8 cellular contexts compared by ENCODE assay signal in genomic region chr2:98757904-98758421, GRCh38. TPM values are rescaled to one million over a fixed set of nuclear protein-coding genes. Genes with fewer than 3 reads are reported as not detected.
DNase-seq lines count a peak whose midpoint lies in the region; ATAC-seq and TF ChIP-seq lines count a peak whose summit lies in the region.

No MANE protein-coding gene starts in this region.

- no peak overlapping the region for H3K4me3 ChIP-seq in AG04450 (ENCODE audit: low read depth, low read length)
- peak overlapping the region in 3 of 4 donors; percentile 6 to 24 (median 7) for H3K4me3 ChIP-seq in Peyer's patch
- H3K4me3 ChIP-seq in left ventricle myocardium inferior: peak overlapping the region; percentile 15

- peak overlapping the region; percentile 89 for H3K27ac Mint-ChIP-seq in activated naive CD8-positive, alpha-beta T cell treated with anti-CD3 and anti-CD28 coated beads for 36 hours

- H3K36me3 Mint-ChIP-seq in activated naive CD8-positive, alpha-beta T cell treated with anti-CD3 and anti-CD28 coated beads for 36 hours: no peaks in the 10 kb centered on the region

- H3K36me3 ChIP-seq in Peyer's patch (no peaks in the 10 kb centered on the region), left ventricle myocardium inferior (no peaks in the 10 kb centered on the region)

- CTCF ChIA-PET in AG04450 (lab: Charles Lee): no interaction called here

- POLR2A ChIA-PET in AG04450 (lab: Yijun Ruan, JAX): no interaction called here

- H3K4me1 Mint-ChIP-seq in activated naive CD8-positive, alpha-beta T cell treated with anti-CD3 and anti-CD28 coated beads for 36 hours: peaks cover 48% of the 10 kb centered on the region

- no peaks in the 10 kb centered on the region for H3K9me3 ChIP-seq in AG04450 (ENCODE audit: control insufficient read depth, insufficient read depth, low read length)
- H3K9me3 ChIP-seq in Peyer's patch: no peaks in the 10 kb centered on the region
- H3K9me3 ChIP-seq in left ventricle myocardium inferior (replicated peaks): no peaks in the 10 kb centered on the region

- TF ChIP-seq POLR2A in Peyer's patch (IDR thresholded peaks at IDR 0.05): no peak

- no peaks in the 10 kb centered on the region for H3K27me3 Mint-ChIP-seq in activated naive CD8-positive, alpha-beta T cell treated with anti-CD3 and anti-CD28 coated beads for 36 hours

- H3K4me3 Mint-ChIP-seq in activated naive CD8-positive, alpha-beta T cell treated with anti-CD3 and anti-CD28 coated beads for 36 hours: peak overlapping the region; percentile 66

- ATAC-seq in GM18873 (IDR thresholded peaks at IDR 0.05; ENCODE audit: low FRiP score, unreplicated experiment): peak; percentile 80
- ATAC-seq in HG03135 (IDR thresholded peaks at IDR 0.05; ENCODE audit: unreplicated experiment): peak; percentile 80

- intact Hi-C loops in left ventricle myocardium inferior (cut with micrococcal nuclease): no loop called here

- peaks cover 2% of the 10 kb centered on the region for H3K9me3 Mint-ChIP-seq in activated naive CD8-positive, alpha-beta T cell treated with anti-CD3 and anti-CD28 coated beads for 36 hours

- peaks cover 12% of the 10 kb centered on the region for H3K27me3 ChIP-seq in AG04450 (ENCODE audit: control insufficient read depth, insufficient read depth, low read length)
- H3K27me3 ChIP-seq in Peyer's patch: no peaks in the 10 kb centered on the region
- H3K27me3 ChIP-seq in left ventricle myocardium inferior (ENCODE audit: low read depth): peaks cover 5% of the 10 kb centered on the region

- peak; percentile 10 for DNase-seq in AG04450 (ENCODE audit: low read depth, low spot score)
- peak; percentile 60 to 91 (median 83) for DNase-seq in Peyer's patch
- DNase-seq in activated naive CD8-positive, alpha-beta T cell treated with anti-CD3 and anti-CD28 coated beads for 36 hours: peak; percentile 34
- peak; percentile 57 for DNase-seq in left ventricle myocardium inferior
- DNase-seq in stimulated activated CD4-positive, alpha-beta T cell treated with anti-CD3 and anti-CD28 coated beads, Interleukin-4, amount 100 ng/mL, for 24 hours: peak; percentile 50
- no peak for DNase-seq in NCI-H2107 treated with DMSO at 0.1 percent for 48 hours (lab: John Stamatoyannopoulos, UW; ENCODE audit: unreplicated experiment)

- no peak for TF ChIP-seq CTCF in AG04450 (IDR thresholded peaks at IDR 0.05; ENCODE audit: low read depth, low read length)
- peak in 2 of 6 experiments; percentile 5 to 15 for TF ChIP-seq CTCF in Peyer's patch (IDR thresholded peaks at IDR 0.05)
- no peak for TF ChIP-seq CTCF in left ventricle myocardium inferior (IDR thresholded peaks at IDR 0.05; ENCODE audit: borderline replicate concordance)

- H3K27ac ChIP-seq in AG04450 (ENCODE audit: low read depth, low read length) (no peak overlapping the region), Peyer's patch (peak overlapping the region; percentile 60 to 75 (median 66)), left ventricle myocardium inferior (replicated peaks) (peak overlapping the region; percentile 75)

- H3K4me1 ChIP-seq in Peyer's patch: peaks cover 0 to 16% (median 13%) of the 10 kb centered on the region in 4 donors
- H3K4me1 ChIP-seq in left ventricle myocardium inferior: peaks cover 30% of the 10 kb centered on the region

RNA-seq across cellular contexts. Expression of gene MGAT4A, which starts 27.0 kb away (rescaled TPM):
- 0.04 TPM in 1 of 2 replicates, not detected in the other for polyA plus RNA-seq in AG04450 (2011; rRNA removed)
- polyA minus RNA-seq in AG04450 (2011; rRNA and poly(A)+ RNA removed): 0.04 and 0.05 TPM in 2 replicates
- 100 to 1,000 TPM in 3 of 4 donors, 10 to 100 TPM in 1; 52.8 to 243 (median 175) TPM for total RNA-seq in Peyer's patch
- total RNA-seq in activated naive CD8-positive, alpha-beta T cell treated with anti-CD3 and anti-CD28 coated beads for 36 hours: 10 to 100 TPM; 45.1 to 49.3 TPM
- 18.4 TPM for total RNA-seq in left ventricle myocardium inferior
